Comparison of ENCODE assay signal across 12 cellular contexts in the genomic region with DNA sequence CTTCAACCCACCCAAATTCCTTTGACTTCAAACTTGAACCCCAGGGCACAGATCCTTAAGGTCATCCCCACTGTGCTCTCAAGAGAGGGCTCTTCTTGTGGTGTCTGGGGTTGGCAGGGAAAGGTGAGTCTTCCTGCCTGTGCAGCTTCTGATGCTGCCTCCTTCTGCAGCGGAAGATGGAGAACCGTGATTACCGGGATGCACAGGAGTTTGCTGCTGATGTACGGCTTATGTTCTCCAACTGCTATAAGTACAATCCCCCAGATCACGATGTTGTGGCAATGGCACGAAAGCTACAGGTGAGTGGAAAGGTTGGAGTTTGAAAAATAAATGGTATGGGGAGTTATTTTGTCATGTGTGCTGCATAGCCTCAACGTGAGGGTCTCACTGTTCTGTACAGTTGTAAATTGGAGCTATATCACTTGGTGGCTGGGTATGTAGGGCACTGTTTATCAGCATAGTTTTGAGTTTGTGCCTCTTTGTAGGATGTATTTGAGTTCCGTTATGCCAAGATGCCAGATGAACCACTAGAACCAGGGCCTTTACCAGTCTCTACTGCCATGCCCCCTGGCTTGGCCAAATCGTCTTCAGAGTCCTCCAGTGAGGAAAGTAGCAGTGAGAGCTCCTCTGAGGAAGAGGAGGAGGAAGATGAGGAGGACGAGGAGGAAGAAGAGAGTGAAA. TPM values are rescaled to one million over a fixed set of nuclear protein-coding genes. Genes with fewer than 3 reads are reported as not detected.
DNase-seq lines count a peak whose midpoint lies in the region; ATAC-seq and TF ChIP-seq lines count a peak whose summit lies in the region.
"Had no signal": no experiment of that assay in that cellular context is flagged by ENCODE, and none has a peak within 500 bp of the region (broad histone marks: within the 10 kb centered on the region; RNA-seq: fewer than 3 reads in every experiment).

No MANE protein-coding gene starts in this region.

- no peak for DNase-seq in activated CD4-positive, alpha-beta T cell treated with anti-CD3 and anti-CD28 coated beads for 36 hours
- no peak for DNase-seq in activated CD4-positive, alpha-beta T cell treated with anti-CD3 and anti-CD28 coated beads, Interleukin-2, amount 50 U/mL, for 1 hour
- DNase-seq in Panc1 (ENCODE audit: low read depth, low spot score) (no peak), SKM-1 (lab: John Stamatoyannopoulos, UW; ENCODE audit: unreplicated experiment) (no peak), NCI-H2196 treated with DMSO at 0.1 percent for 48 hours (lab: John Stamatoyannopoulos, UW; ENCODE audit: unreplicated experiment) (no peak), SHP77 (lab: John Stamatoyannopoulos, UW) (no peak)
- DNase-seq: midbrain, NCI-H2171, right cardiac atrium had no signal

- peaks cover 78% of the 10 kb centered on the region for H3K36me3 ChIP-seq in Panc1 (ENCODE audit: control insufficient read depth, insufficient read depth, low read length)
- peaks cover 71 to 92% of the 10 kb centered on the region in 2 donors for H3K36me3 ChIP-seq in duodenal mucosa (ENCODE audit: control insufficient read depth in 1 of 2, insufficient read depth in 2 of 2, low read length in 2 of 2)
- H3K36me3 ChIP-seq in skeletal muscle satellite cell (ENCODE audit: insufficient read depth, low read length), result peaks cover 99% of the 10 kb centered on the region

- TSS peak; percentile 0 for BruUV-seq in Panc1 (replicated peaks; lab: Mats Ljungman, UMichigan)

- H3K4me1 ChIP-seq in Panc1 (ENCODE audit: control insufficient read depth, insufficient read depth, low read length) (peaks cover 65% of the 10 kb centered on the region), duodenal mucosa (ENCODE audit: control insufficient read depth in 1 of 2, insufficient read depth in 2 of 2, low read length in 2 of 2) (peaks cover 64 to 66% of the 10 kb centered on the region in 2 donors), skeletal muscle satellite cell (ENCODE audit: control insufficient read depth, insufficient read depth, low read length) (peaks cover 22% of the 10 kb centered on the region)

- in situ Hi-C loops in Panc1 (cut with HindIII; ENCODE audit: low pct_unique_long_range_greater_than_20kb, low sequenced_read_pairs), result no loop called here

- H3K36me3 Mint-ChIP-seq in activated CD4-positive, alpha-beta T cell treated with anti-CD3 and anti-CD28 coated beads for 36 hours (ENCODE audit: low read depth), result peaks cover 93% of the 10 kb centered on the region

- peak overlapping the region; percentile 90 for H3K4me2 ChIP-seq in skeletal muscle satellite cell (ENCODE audit: low read length)

- ATAC-seq in activated CD4-positive, alpha-beta T cell treated with anti-CD3 and anti-CD28 coated beads for 36 hours, result no peak
- no peak for ATAC-seq in Panc1
- ATAC-seq: activated CD4-positive, CD25-positive, alpha-beta regulatory T cell treated with anti-CD3 and anti-CD28 coated beads, Interleukin-2, amount 50 U/mL, for 24 hours; right cardiac atrium had no signal

- H3K27ac ChIP-seq in Panc1 (ENCODE audit: low read length) (no peak overlapping the region), duodenal mucosa (ENCODE audit: low read depth, low read length) (no peak overlapping the region)

- H3K4me3 ChIP-seq in Panc1 (ENCODE audit: low read depth in 2 of 2, low read length in 2 of 2) (no peak overlapping the region), duodenal mucosa (ENCODE audit: low read depth in 1 of 2, low read length in 2 of 2) (peak overlapping the region; percentile 9 to 10), skeletal muscle satellite cell (ENCODE audit: low read length) (no peak overlapping the region)

- no peak overlapping the region for H3K4me3 Mint-ChIP-seq in activated CD4-positive, alpha-beta T cell treated with anti-CD3 and anti-CD28 coated beads for 36 hours

- H3K9me3 ChIP-seq in Panc1 (ENCODE audit: control insufficient read depth, insufficient read depth, low read depth, low read length) (no peaks in the 10 kb centered on the region), duodenal mucosa (ENCODE audit: control insufficient read depth in 1 of 2, low read length in 2 of 2) (no peaks in the 10 kb centered on the region), skeletal muscle satellite cell (replicated peaks; ENCODE audit: low read length) (no peaks in the 10 kb centered on the region)

- TF ChIP-seq CTCF in Panc1 (IDR thresholded peaks at IDR 0.05), result no peak

- POLR2A ChIA-PET in activated CD4-positive, alpha-beta T cell treated with anti-CD3 and anti-CD28 coated beads for 36 hours (lab: Charles Lee), result interaction anchor here (0.7 to 1.9 kb wide), 3 partner anchors 9 to 25 kb away, joined by 3 to 8 read pairs (median 5); a partner anchor contains a TSS
- POLR2A ChIA-PET in Panc1 (lab: Charles Lee), result no interaction called here

- H3K4me1 Mint-ChIP-seq in activated CD4-positive, alpha-beta T cell treated with anti-CD3 and anti-CD28 coated beads for 36 hours, result peaks cover 39% of the 10 kb centered on the region

- H3K27me3 Mint-ChIP-seq in activated CD4-positive, alpha-beta T cell treated with anti-CD3 and anti-CD28 coated beads for 36 hours, result no peaks in the 10 kb centered on the region

- H3K27ac Mint-ChIP-seq in activated CD4-positive, alpha-beta T cell treated with anti-CD3 and anti-CD28 coated beads for 36 hours, result peak overlapping the region; percentile 55

- intact Hi-C loops in activated CD4-positive, alpha-beta T cell treated with anti-CD3 and anti-CD28 coated beads for 36 hours (cut with DNase I, micrococcal nuclease), result loop anchor here (10.0 kb wide), 2 partner anchors 783 to 1003 kb away; a partner anchor contains a TSS
- intact Hi-C loops in Panc1 (cut with micrococcal nuclease; ENCODE audit: unreplicated experiment), result no loop called here

- H3K27me3 ChIP-seq in Panc1 (ENCODE audit: control insufficient read depth, insufficient read depth, low read length) (no peaks in the 10 kb centered on the region), duodenal mucosa (ENCODE audit: control insufficient read depth in 1 of 2, insufficient read depth in 2 of 2, low read length in 2 of 2) (no peaks in the 10 kb centered on the region), skeletal muscle satellite cell (ENCODE audit: control insufficient read depth, insufficient read depth, low read length) (no peaks in the 10 kb centered on the region)

- H3K9me3 Mint-ChIP-seq in activated CD4-positive, alpha-beta T cell treated with anti-CD3 and anti-CD28 coated beads for 36 hours (ENCODE audit: low read depth), result no peaks in the 10 kb centered on the region

- CTCF ChIA-PET in activated CD4-positive, alpha-beta T cell treated with anti-CD3 and anti-CD28 coated beads for 36 hours (lab: Charles Lee), result interaction anchor here (1.1 to 13.4 kb wide), 5 partner anchors 7 to 92 kb away, joined by 3 to 197 read pairs (median 6); a partner anchor contains a TSS
- CTCF ChIA-PET in Panc1 (lab: Charles Lee), result no interaction called here

- H3K9ac ChIP-seq in duodenal mucosa (ENCODE audit: low read depth in 1 of 2, low read length in 2 of 2) (no peak overlapping the region), skeletal muscle satellite cell (ENCODE audit: low read depth, low read length) (peak overlapping the region; percentile 8)

RNA-seq across cellular contexts. Expression of a gene that starts 9.0 kb away (rescaled TPM):
- total RNA-seq in activated CD4-positive, alpha-beta T cell treated with anti-CD3 and anti-CD28 coated beads for 36 hours, result 100 to 1,000 TPM; 230 to 338 TPM
- 209 TPM for total RNA-seq in Panc1 (2021; ENCODE audit: unreplicated experiment)
- 161 TPM for polyA plus RNA-seq in Panc1 (2012; ENCODE audit: insufficient read length)
- total RNA-seq in skeletal muscle satellite cell (2012; rRNA removed), result 95.3 and 95.7 TPM in 2 replicates

RNA-seq across cellular contexts. Expression of a gene that starts 24.5 kb away (rescaled TPM):
- total RNA-seq in activated CD4-positive, alpha-beta T cell treated with anti-CD3 and anti-CD28 coated beads for 36 hours, result 10 to 100 TPM; 11.8 TPM
- 2.8 TPM for total RNA-seq in Panc1 (2021; ENCODE audit: unreplicated experiment)
- polyA plus RNA-seq in Panc1 (2012; ENCODE audit: insufficient read length), result 1.3 TPM
- 0.66 and 1.0 TPM in 2 replicates for total RNA-seq in skeletal muscle satellite cell (2012; rRNA removed)

RNA-seq across cellular contexts. Expression of a gene that starts 32.0 kb away (rescaled TPM):
- total RNA-seq in activated CD4-positive, alpha-beta T cell treated with anti-CD3 and anti-CD28 coated beads for 36 hours, result 1 to 10 TPM; 1.7 to 3.3 TPM
- total RNA-seq in Panc1 (2021; ENCODE audit: unreplicated experiment), result 0.08 TPM
- not detected for polyA plus RNA-seq in Panc1 (2012; ENCODE audit: insufficient read length)
- not detected in 2 replicates for total RNA-seq in skeletal muscle satellite cell (2012; rRNA removed)

RNA-seq across cellular contexts. Expression of a gene that starts 36.6 kb away (rescaled TPM):
- total RNA-seq in activated CD4-positive, alpha-beta T cell treated with anti-CD3 and anti-CD28 coated beads for 36 hours, result 1 to 10 TPM; 1.9 to 2.3 TPM
- 0.44 TPM for total RNA-seq in Panc1 (2021; ENCODE audit: unreplicated experiment)
- polyA plus RNA-seq in Panc1 (2012; ENCODE audit: insufficient read length), result not detected
- not detected in 2 replicates for total RNA-seq in skeletal muscle satellite cell (2012; rRNA removed)

Comparison
In these comparisons a context has a peak if more than half of its experiments do, and no peak if none do; other contexts are left out.
1. H3K4me3 ChIP-seq: peak in duodenal mucosa (2 of 2); none in Panc1 (0 of 2) and skeletal muscle satellite cell (single experiment).